Comparison of ENCODE assay signal across 16 cellular contexts in genomic region chr2:173044686-173045085, GRCh38.
"Had no signal": no experiment of that assay in that cellular context is flagged by ENCODE, and none has a peak within 500 bp of the region (broad histone marks: within the 10 kb centered on the region; RNA-seq: fewer than 3 reads in every experiment).

No MANE protein-coding gene starts in this region.

- H3K9me3 ChIP-seq: mucosa of descending colon, neutrophil, tibial artery had no signal

- H3K27me3 ChIP-seq: dorsolateral prefrontal cortex, neutrophil, tibial artery had no signal

- H3K27ac Mint-ChIP-seq: activated naive CD4-positive, alpha-beta T cell treated with anti-CD3 and anti-CD28 coated beads, Interleukin-2, amount 10 ng/mL, durations not matched to agents 7 days and 5 days; endodermal cell; naive thymus-derived CD4-positive, alpha-beta T cell had no signal

- H3K36me3 Mint-ChIP-seq: activated naive CD4-positive, alpha-beta T cell treated with anti-CD3 and anti-CD28 coated beads, Interleukin-2, amount 10 ng/mL, durations not matched to agents 7 days and 5 days; naive thymus-derived CD4-positive, alpha-beta T cell had no signal

- ATAC-seq: left lobe of liver; mucosa of descending colon; naive thymus-derived CD4-positive, alpha-beta T cell had no signal

- H3K27ac ChIP-seq: dorsolateral prefrontal cortex, neutrophil, skin epidermis, tibial artery, WERI-Rb-1 had no signal

- H3K4me3 ChIP-seq: dorsolateral prefrontal cortex, mucosa of descending colon, skin epidermis, tibial artery had no signal

- H3K4me3 Mint-ChIP-seq: activated naive CD4-positive, alpha-beta T cell treated with anti-CD3 and anti-CD28 coated beads, Interleukin-2, amount 10 ng/mL, durations not matched to agents 7 days and 5 days; endodermal cell; naive thymus-derived CD4-positive, alpha-beta T cell had no signal

- H3K9me3 Mint-ChIP-seq: activated naive CD4-positive, alpha-beta T cell treated with anti-CD3 and anti-CD28 coated beads, Interleukin-2, amount 10 ng/mL, durations not matched to agents 7 days and 5 days; endodermal cell; naive thymus-derived CD4-positive, alpha-beta T cell had no signal

- H3K4me1 Mint-ChIP-seq: activated naive CD4-positive, alpha-beta T cell treated with anti-CD3 and anti-CD28 coated beads, Interleukin-2, amount 10 ng/mL, durations not matched to agents 7 days and 5 days had no signal

- DNase-seq: activated CD4-positive, alpha-beta T cell treated with anti-CD3 and anti-CD28 coated beads, Interleukin-2, amount 50 U/mL, for 48 hours; activated naive CD4-positive, alpha-beta T cell treated with anti-CD3 and anti-CD28 coated beads, Interleukin-2, amount 10 ng/mL, durations not matched to agents 7 days and 5 days; dorsolateral prefrontal cortex; endodermal cell; erythroblast; islet precursor cell; mucosa of descending colon; naive thymus-derived CD4-positive, alpha-beta T cell; posterior cingulate gyrus; stimulated activated CD4-positive, alpha-beta T cell treated with anti-CD3 and anti-CD28 coated beads, Interleukin-4, amount 100 ng/mL, for 24 hours; stimulated activated naive CD4-positive, alpha-beta T cell; tibial artery; WERI-Rb-1 had no signal

- H3K36me3 ChIP-seq: neutrophil, tibial artery, WERI-Rb-1 had no signal
